In genomic region chr4:37723067-37723466, GRCh38 we compare ENCODE assay signal across 31 cellular contexts.
"Had no signal": no experiment of that assay in that cellular context is flagged by ENCODE, and none has a peak within 500 bp of the region (broad histone marks: within the 10 kb centered on the region; RNA-seq: fewer than 3 reads in every experiment).

No MANE protein-coding gene starts in this region.

- H3K36me3 Mint-ChIP-seq: activated CD4-positive, alpha-beta memory T cell treated with anti-CD3 and anti-CD28 coated beads for 36 hours; activated naive CD4-positive, alpha-beta T cell treated with anti-CD3 and anti-CD28 coated beads, Interleukin-2, amount 50 U/mL, for 24 hours; activated naive CD8-positive, alpha-beta T cell treated with anti-CD3 and anti-CD28 coated beads for 36 hours; T-cell had no signal

- H3K27ac Mint-ChIP-seq: activated CD4-positive, alpha-beta memory T cell treated with anti-CD3 and anti-CD28 coated beads for 36 hours; activated CD4-positive, alpha-beta T cell treated with anti-CD3 and anti-CD28 coated beads for 36 hours; activated CD4-positive, alpha-beta T cell treated with anti-CD3 and anti-CD28 coated beads, Interleukin-2, amount 10 ng/mL, durations not matched to agents 24 days and 14 days; activated CD8-positive, alpha-beta T cell treated with anti-CD3 and anti-CD28 coated beads, Interleukin-2, amount 10 ng/mL, durations not matched to agents 7 days and 5 days; activated naive CD4-positive, alpha-beta T cell treated with anti-CD3 and anti-CD28 coated beads for 36 hours; activated naive CD4-positive, alpha-beta T cell treated with anti-CD3 and anti-CD28 coated beads, Interleukin-2, amount 50 U/mL, for 24 hours; activated naive CD8-positive, alpha-beta T cell treated with anti-CD3 and anti-CD28 coated beads for 36 hours; activated naive CD8-positive, alpha-beta T cell treated with anti-CD3 and anti-CD28 coated beads, Interleukin-2, amount 50 U/mL, for 24 hours; activated T-helper 2 cell treated with anti-CD3 and anti-CD28 coated beads, Interferon-gamma antibody, Interleukin-2, Interleukin-4, amounts not matched to agents 10 μg/mL and 5 μg/mL and 100 μg/mL, durations not matched to agents 14 hours and 24 hours and 36 hours had no signal

- H3K27me3 ChIP-seq: adrenal gland, body of pancreas, esophagus squamous epithelium, gastroesophageal sphincter had no signal

- H3K4me3 Mint-ChIP-seq: activated CD4-positive, alpha-beta memory T cell treated with anti-CD3 and anti-CD28 coated beads for 36 hours; activated CD4-positive, alpha-beta T cell treated with anti-CD3 and anti-CD28 coated beads for 36 hours; activated CD4-positive, alpha-beta T cell treated with anti-CD3 and anti-CD28 coated beads, Interleukin-2, amount 10 ng/mL, durations not matched to agents 24 days and 14 days; activated CD8-positive, alpha-beta memory T cell treated with anti-CD3 and anti-CD28 coated beads, Interleukin-2, amount 10 ng/mL, durations not matched to agents 7 days and 5 days; activated CD8-positive, alpha-beta T cell treated with anti-CD3 and anti-CD28 coated beads, Interleukin-2, amount 10 ng/mL, durations not matched to agents 7 days and 5 days; activated naive CD4-positive, alpha-beta T cell treated with anti-CD3 and anti-CD28 coated beads for 36 hours; activated naive CD4-positive, alpha-beta T cell treated with anti-CD3 and anti-CD28 coated beads, Interleukin-2, amount 50 U/mL, for 24 hours; activated naive CD8-positive, alpha-beta T cell treated with anti-CD3 and anti-CD28 coated beads for 36 hours; activated naive CD8-positive, alpha-beta T cell treated with anti-CD3 and anti-CD28 coated beads, Interleukin-2, amount 50 U/mL, for 24 hours; T-cell had no signal

- H3K4me3 ChIP-seq: adrenal gland, body of pancreas, esophagus squamous epithelium, gastroesophageal sphincter had no signal

- H3K9me3 ChIP-seq: adrenal gland, body of pancreas, esophagus squamous epithelium, gastroesophageal sphincter had no signal

- H3K4me1 ChIP-seq: adrenal gland, body of pancreas, gastroesophageal sphincter had no signal

- ATAC-seq: activated naive CD8-positive, alpha-beta T cell treated with anti-CD3 and anti-CD28 coated beads, Interleukin-2, amount 50 U/mL, for 24 hours; body of pancreas; gastroesophageal sphincter had no signal

- H3K36me3 ChIP-seq: adrenal gland, esophagus squamous epithelium, gastroesophageal sphincter had no signal

- H3K9me3 Mint-ChIP-seq: activated CD4-positive, alpha-beta memory T cell treated with anti-CD3 and anti-CD28 coated beads for 36 hours; activated naive CD4-positive, alpha-beta T cell treated with anti-CD3 and anti-CD28 coated beads for 36 hours; activated naive CD4-positive, alpha-beta T cell treated with anti-CD3 and anti-CD28 coated beads, Interleukin-2, amount 50 U/mL, for 24 hours; activated naive CD8-positive, alpha-beta T cell treated with anti-CD3 and anti-CD28 coated beads for 36 hours; activated naive CD8-positive, alpha-beta T cell treated with anti-CD3 and anti-CD28 coated beads, Interleukin-2, amount 50 U/mL, for 24 hours; activated T-helper 2 cell treated with anti-CD3 and anti-CD28 coated beads, Interferon-gamma antibody, Interleukin-2, Interleukin-4, amounts not matched to agents 10 μg/mL and 5 μg/mL and 100 μg/mL, durations not matched to agents 14 hours and 24 hours and 36 hours had no signal

- DNase-seq: activated CD4-positive, alpha-beta memory T cell treated with anti-CD3 and anti-CD28 coated beads for 36 hours; activated CD4-positive, alpha-beta T cell treated with anti-CD3 and anti-CD28 coated beads for 36 hours; activated CD4-positive, alpha-beta T cell treated with anti-CD3 and anti-CD28 coated beads, Interleukin-2, amount 10 ng/mL, durations not matched to agents 24 days and 14 days; activated CD4-positive, CD25-positive, alpha-beta regulatory T cell; activated CD4-positive, CD25-positive, alpha-beta regulatory T cell treated with anti-CD3 and anti-CD28 coated beads, Interleukin-2, amount 50 U/mL, for 72 hours; activated CD8-positive, alpha-beta memory T cell treated with anti-CD3 and anti-CD28 coated beads, Interleukin-2, amount 50 U/mL, for 4 hours; activated CD8-positive, alpha-beta T cell treated with anti-CD3 and anti-CD28 coated beads, Interleukin-2, amount 10 ng/mL, durations not matched to agents 7 days and 5 days; activated effector memory CD4-positive, alpha-beta T cell treated with anti-CD3 and anti-CD28 coated beads, Interleukin-2, amount 50 U/mL, for 16 hours; activated naive CD4-positive, alpha-beta T cell treated with anti-CD3 and anti-CD28 coated beads for 36 hours; activated naive CD8-positive, alpha-beta T cell treated with anti-CD3 and anti-CD28 coated beads for 36 hours; activated naive CD8-positive, alpha-beta T cell treated with anti-CD3 and anti-CD28 coated beads, Interleukin-2, amount 50 U/mL, for 24 hours; activated T-cell treated with anti-CD3 and anti-CD28 coated beads, Interleukin-2, amount 50 U/mL, for 1 hour; adrenal gland; amygdala; aorta; body of pancreas; caudate nucleus; cortex of kidney; dermis blood vessel endothelial cell; effector CD8-positive, alpha-beta T cell; esophagus squamous epithelium; foreskin melanocyte; head of caudate nucleus; hippocampal formation; T-cell; T-helper 9 cell had no signal

- H3K27me3 Mint-ChIP-seq: activated CD4-positive, alpha-beta T cell treated with anti-CD3 and anti-CD28 coated beads for 36 hours; activated CD4-positive, alpha-beta T cell treated with anti-CD3 and anti-CD28 coated beads, Interleukin-2, amount 10 ng/mL, durations not matched to agents 24 days and 14 days; activated CD8-positive, alpha-beta memory T cell treated with anti-CD3 and anti-CD28 coated beads, Interleukin-2, amount 10 ng/mL, durations not matched to agents 7 days and 5 days; activated naive CD4-positive, alpha-beta T cell treated with anti-CD3 and anti-CD28 coated beads, Interleukin-2, amount 50 U/mL, for 24 hours; activated naive CD8-positive, alpha-beta T cell treated with anti-CD3 and anti-CD28 coated beads for 36 hours; activated naive CD8-positive, alpha-beta T cell treated with anti-CD3 and anti-CD28 coated beads, Interleukin-2, amount 50 U/mL, for 24 hours had no signal

- H3K27ac ChIP-seq: adrenal gland, body of pancreas, epithelial cell of prostate, esophagus squamous epithelium, gastroesophageal sphincter had no signal
